Comparison of ENCODE assay signal across 29 cellular contexts in genomic region chr16:26194526-26194925, GRCh38.
"Had no signal": no experiment of that assay in that cellular context is flagged by ENCODE, and none has a peak within 500 bp of the region (broad histone marks: within the 10 kb centered on the region; RNA-seq: fewer than 3 reads in every experiment).

No MANE protein-coding gene starts in this region.

- H2AFZ ChIP-seq: neural progenitor cell, parathyroid adenoma had no signal

- H3K27me3 Mint-ChIP-seq: stimulated activated memory B cell treated with anti-CD40 and anti-IgM and Interleukin-4, amounts not matched to agents 10 μg/mL and 1 μg/mL and 100 μg/mL, for 72 hours had no signal

- H3K79me2 ChIP-seq: parathyroid adenoma had no signal

- DNase-seq: naive thymus-derived CD4-positive, alpha-beta T cell; natural killer cell; occipital lobe; ovary; posterior cingulate gyrus; psoas muscle; right cardiac atrium; stimulated activated CD4-positive, alpha-beta T cell treated with anti-CD3 and anti-CD28 coated beads, Interleukin-15, amount 100 ng/mL, for 24 hours; stimulated activated CD4-positive, alpha-beta T cell treated with anti-CD3 and anti-CD28 coated beads, Interleukin-2, amount 100 ng/mL, for 24 hours; stimulated activated CD4-positive, alpha-beta T cell treated with anti-CD3 and anti-CD28 coated beads, Interleukin-2, amount 100 ng/mL, for 48 hours; stimulated activated CD4-positive, alpha-beta T cell treated with anti-CD3 and anti-CD28 coated beads, Interleukin-4, amount 100 ng/mL, for 24 hours; stimulated activated naive CD4-positive, alpha-beta T cell; substantia nigra; testis; tibial artery; transverse colon; upper lobe of right lung; uterus had no signal

- H3K27ac Mint-ChIP-seq: naive thymus-derived CD4-positive, alpha-beta T cell; natural killer cell; nephron; progenitor cell of endocrine pancreas; stimulated activated memory B cell treated with anti-CD40 and anti-IgM and Interleukin-4, amounts not matched to agents 10 μg/mL and 1 μg/mL and 100 μg/mL, for 72 hours; stimulated activated naive CD8-positive, alpha-beta T cell treated with anti-CD3 and anti-CD28 coated beads, Interleukin-15, Interleukin-2, amounts not matched to agents 100 ng/mL and 50 ng/mL, for 24 hours; type B pancreatic cell had no signal

- H3K4me1 Mint-ChIP-seq: naive thymus-derived CD4-positive, alpha-beta T cell; natural killer cell; nephron; stimulated activated memory B cell treated with anti-CD40 and anti-IgM and Interleukin-4, amounts not matched to agents 10 μg/mL and 1 μg/mL and 100 μg/mL, for 72 hours had no signal

- H3K9me3 Mint-ChIP-seq: nephron, neural progenitor cell, type B pancreatic cell had no signal

- H3K4me2 ChIP-seq: neural progenitor cell, smooth muscle cell had no signal

- H3K4me3 ChIP-seq: neural progenitor cell, ovary, psoas muscle, skin epidermis, smooth muscle cell, suprapubic skin, testis, tibial artery, transverse colon, upper lobe of right lung, uterus had no signal

- H3K4me3 Mint-ChIP-seq: naive thymus-derived CD4-positive, alpha-beta T cell; natural killer cell; nephron; neural progenitor cell; stimulated activated memory B cell treated with anti-CD40 and anti-IgM and Interleukin-4, amounts not matched to agents 10 μg/mL and 1 μg/mL and 100 μg/mL, for 72 hours; stimulated activated naive CD8-positive, alpha-beta T cell treated with anti-CD3 and anti-CD28 coated beads, Interleukin-15, Interleukin-2, amounts not matched to agents 100 ng/mL and 50 ng/mL, for 24 hours; type B pancreatic cell had no signal

- ATAC-seq: naive thymus-derived CD4-positive, alpha-beta T cell; natural killer cell; psoas muscle; right cardiac atrium; sciatic nerve; stimulated activated memory B cell treated with anti-CD40 and anti-IgM and Interleukin-4, amounts not matched to agents 10 μg/mL and 1 μg/mL and 100 μg/mL, for 72 hours; upper lobe of right lung had no signal

- H3K27ac ChIP-seq: neural progenitor cell, ovary, parathyroid adenoma, psoas muscle, skin epidermis, suprapubic skin, testis, tibial artery, transverse colon, upper lobe of right lung, uterus had no signal

- H3K9ac ChIP-seq: neural progenitor cell, parathyroid adenoma had no signal

- H3K27me3 ChIP-seq: neural progenitor cell, ovary, suprapubic skin, testis, tibial artery, transverse colon, upper lobe of right lung, uterus had no signal

- H3K36me3 Mint-ChIP-seq: naive thymus-derived CD4-positive, alpha-beta T cell; natural killer cell; neural progenitor cell; stimulated activated memory B cell treated with anti-CD40 and anti-IgM and Interleukin-4, amounts not matched to agents 10 μg/mL and 1 μg/mL and 100 μg/mL, for 72 hours had no signal

- H3K9me3 ChIP-seq: ovary, psoas muscle, suprapubic skin, testis, transverse colon, upper lobe of right lung had no signal

- H3K4me1 ChIP-seq: parathyroid adenoma, psoas muscle, suprapubic skin, testis, tibial artery, transverse colon, upper lobe of right lung, uterus had no signal

- H3K36me3 ChIP-seq: neural progenitor cell, ovary, suprapubic skin, tibial artery, transverse colon, upper lobe of right lung, uterus had no signal
